2 cellular contexts compared by ENCODE assay signal in the genomic region with DNA sequence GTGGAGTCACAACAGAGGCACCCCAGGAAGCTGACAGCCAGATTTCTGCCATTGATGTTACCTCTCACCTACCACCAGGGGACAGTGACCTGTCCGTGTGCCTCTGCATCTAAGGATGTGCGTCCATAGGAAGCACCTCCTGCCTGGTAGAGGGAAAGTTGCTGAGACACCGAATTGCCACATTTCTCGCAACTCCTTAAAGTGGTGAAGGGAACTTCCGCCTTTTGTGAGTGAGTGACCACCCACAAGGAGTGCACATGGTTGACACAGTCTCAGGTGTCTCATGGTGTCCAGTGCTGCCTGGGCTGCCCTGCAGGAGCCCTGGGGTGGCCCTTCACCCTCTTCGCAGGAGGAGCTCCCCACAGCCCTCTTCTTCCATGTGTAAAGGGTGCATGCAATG.
TF ChIP-seq lines count a peak whose summit lies in the region.

No MANE protein-coding gene starts in this region.

TF ChIP-seq in HCT116, 20 proteins besides CTCF, POLR2A, EP300 and RAD21 (continued from another document):
- no peak for TF ChIP-seq FOSL1 (IDR thresholded peaks at IDR 0.05; ENCODE audit: low read depth)
- no peak for TF ChIP-seq JUND (IDR thresholded peaks at IDR 0.05)
- no peak for TF ChIP-seq SIN3A (IDR thresholded peaks at IDR 0.05; ENCODE audit: low read depth)
- no peak for TF ChIP-seq POLR2AphosphoS5 (IDR thresholded peaks at IDR 0.05; ENCODE audit: low read depth, low read length)
- no peak for TF ChIP-seq SP1 (IDR thresholded peaks at IDR 0.05; ENCODE audit: low read depth)
- no peak for TF ChIP-seq ZBTB33 (IDR thresholded peaks at IDR 0.05; ENCODE audit: extremely low read depth, insufficient replicate concordance, low read length)
- no peak for TF ChIP-seq YY1 (IDR thresholded peaks at IDR 0.05; ENCODE audit: extremely low read depth, insufficient replicate concordance, low read depth, low read length)
- TF ChIP-seq, protein P1, sequence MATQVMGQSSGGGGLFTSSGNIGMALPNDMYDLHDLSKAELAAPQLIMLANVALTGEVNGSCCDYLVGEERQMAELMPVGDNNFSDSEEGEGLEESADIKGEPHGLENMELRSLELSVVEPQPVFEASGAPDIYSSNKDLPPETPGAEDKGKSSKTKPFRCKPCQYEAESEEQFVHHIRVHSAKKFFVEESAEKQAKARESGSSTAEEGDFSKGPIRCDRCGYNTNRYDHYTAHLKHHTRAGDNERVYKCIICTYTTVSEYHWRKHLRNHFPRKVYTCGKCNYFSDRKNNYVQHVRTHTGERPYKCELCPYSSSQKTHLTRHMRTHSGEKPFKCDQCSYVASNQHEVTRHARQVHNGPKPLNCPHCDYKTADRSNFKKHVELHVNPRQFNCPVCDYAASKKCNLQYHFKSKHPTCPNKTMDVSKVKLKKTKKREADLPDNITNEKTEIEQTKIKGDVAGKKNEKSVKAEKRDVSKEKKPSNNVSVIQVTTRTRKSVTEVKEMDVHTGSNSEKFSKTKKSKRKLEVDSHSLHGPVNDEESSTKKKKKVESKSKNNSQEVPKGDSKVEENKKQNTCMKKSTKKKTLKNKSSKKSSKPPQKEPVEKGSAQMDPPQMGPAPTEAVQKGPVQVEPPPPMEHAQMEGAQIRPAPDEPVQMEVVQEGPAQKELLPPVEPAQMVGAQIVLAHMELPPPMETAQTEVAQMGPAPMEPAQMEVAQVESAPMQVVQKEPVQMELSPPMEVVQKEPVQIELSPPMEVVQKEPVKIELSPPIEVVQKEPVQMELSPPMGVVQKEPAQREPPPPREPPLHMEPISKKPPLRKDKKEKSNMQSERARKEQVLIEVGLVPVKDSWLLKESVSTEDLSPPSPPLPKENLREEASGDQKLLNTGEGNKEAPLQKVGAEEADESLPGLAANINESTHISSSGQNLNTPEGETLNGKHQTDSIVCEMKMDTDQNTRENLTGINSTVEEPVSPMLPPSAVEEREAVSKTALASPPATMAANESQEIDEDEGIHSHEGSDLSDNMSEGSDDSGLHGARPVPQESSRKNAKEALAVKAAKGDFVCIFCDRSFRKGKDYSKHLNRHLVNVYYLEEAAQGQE (IDR thresholded peaks at IDR 0.05; ENCODE audit: low read depth): no peak
- no peak for TF ChIP-seq SRF (IDR thresholded peaks at IDR 0.05; ENCODE audit: low read depth)
- no peak for TF ChIP-seq ELF1 (IDR thresholded peaks at IDR 0.05; ENCODE audit: borderline replicate concordance, low read depth)
- no peak for TF ChIP-seq ZFX (IDR thresholded peaks at IDR 0.05)
- TF ChIP-seq MAX (IDR thresholded peaks at IDR 0.05): no peak
- no peak for TF ChIP-seq EGR1 (IDR thresholded peaks at IDR 0.05; ENCODE audit: low read depth)

TF ChIP-seq in WTC11, 78 proteins besides CTCF, POLR2A, EP300 and RAD21:
- TF ChIP-seq E2F1 (CRISPR knock-in tag; IDR thresholded peaks at IDR 0.05) (no peak), ZNF425 (CRISPR knock-in tag; conservative IDR thresholded peaks at IDR 0.05) (no peak), E2F4 (CRISPR knock-in tag; IDR thresholded peaks at IDR 0.05; ENCODE audit: borderline replicate concordance, low read depth) (no peak), ZNF138 (CRISPR knock-in tag; conservative IDR thresholded peaks at IDR 0.05) (no peak), PRDM15 (CRISPR knock-in tag; IDR thresholded peaks at IDR 0.05) (no peak), ETV6 (CRISPR knock-in tag; IDR thresholded peaks at IDR 0.05) (no peak), ATF1 (CRISPR knock-in tag; IDR thresholded peaks at IDR 0.05) (no peak), MYBL2 (CRISPR knock-in tag; IDR thresholded peaks at IDR 0.05) (no peak), ZMAT4 (CRISPR knock-in tag; IDR thresholded peaks at IDR 0.05) (no peak), MAX (CRISPR knock-in tag; IDR thresholded peaks at IDR 0.05) (no peak), ZNF263 (CRISPR knock-in tag; IDR thresholded peaks at IDR 0.05; ENCODE audit: low read depth) (no peak), CREB1 (CRISPR knock-in tag; IDR thresholded peaks at IDR 0.05) (no peak), JAZF1 (CRISPR knock-in tag; IDR thresholded peaks at IDR 0.05) (no peak)
- TF ChIP-seq, protein P2, sequence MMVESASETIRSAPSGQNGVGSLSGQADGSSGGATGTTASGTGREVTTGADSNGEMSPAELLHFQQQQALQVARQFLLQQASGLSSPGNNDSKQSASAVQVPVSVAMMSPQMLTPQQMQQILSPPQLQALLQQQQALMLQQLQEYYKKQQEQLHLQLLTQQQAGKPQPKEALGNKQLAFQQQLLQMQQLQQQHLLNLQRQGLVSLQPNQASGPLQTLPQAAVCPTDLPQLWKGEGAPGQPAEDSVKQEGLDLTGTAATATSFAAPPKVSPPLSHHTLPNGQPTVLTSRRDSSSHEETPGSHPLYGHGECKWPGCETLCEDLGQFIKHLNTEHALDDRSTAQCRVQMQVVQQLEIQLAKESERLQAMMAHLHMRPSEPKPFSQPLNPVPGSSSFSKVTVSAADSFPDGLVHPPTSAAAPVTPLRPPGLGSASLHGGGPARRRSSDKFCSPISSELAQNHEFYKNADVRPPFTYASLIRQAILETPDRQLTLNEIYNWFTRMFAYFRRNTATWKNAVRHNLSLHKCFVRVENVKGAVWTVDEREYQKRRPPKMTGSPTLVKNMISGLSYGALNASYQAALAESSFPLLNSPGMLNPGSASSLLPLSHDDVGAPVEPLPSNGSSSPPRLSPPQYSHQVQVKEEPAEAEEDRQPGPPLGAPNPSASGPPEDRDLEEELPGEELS (CRISPR knock-in tag; IDR thresholded peaks at IDR 0.05): no peak
- TF ChIP-seq, protein P3, sequence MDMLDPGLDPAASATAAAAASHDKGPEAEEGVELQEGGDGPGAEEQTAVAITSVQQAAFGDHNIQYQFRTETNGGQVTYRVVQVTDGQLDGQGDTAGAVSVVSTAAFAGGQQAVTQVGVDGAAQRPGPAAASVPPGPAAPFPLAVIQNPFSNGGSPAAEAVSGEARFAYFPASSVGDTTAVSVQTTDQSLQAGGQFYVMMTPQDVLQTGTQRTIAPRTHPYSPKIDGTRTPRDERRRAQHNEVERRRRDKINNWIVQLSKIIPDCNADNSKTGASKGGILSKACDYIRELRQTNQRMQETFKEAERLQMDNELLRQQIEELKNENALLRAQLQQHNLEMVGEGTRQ (CRISPR knock-in tag; IDR thresholded peaks at IDR 0.05): no peak
